22 cellular contexts compared by ENCODE assay signal in the genomic region with DNA sequence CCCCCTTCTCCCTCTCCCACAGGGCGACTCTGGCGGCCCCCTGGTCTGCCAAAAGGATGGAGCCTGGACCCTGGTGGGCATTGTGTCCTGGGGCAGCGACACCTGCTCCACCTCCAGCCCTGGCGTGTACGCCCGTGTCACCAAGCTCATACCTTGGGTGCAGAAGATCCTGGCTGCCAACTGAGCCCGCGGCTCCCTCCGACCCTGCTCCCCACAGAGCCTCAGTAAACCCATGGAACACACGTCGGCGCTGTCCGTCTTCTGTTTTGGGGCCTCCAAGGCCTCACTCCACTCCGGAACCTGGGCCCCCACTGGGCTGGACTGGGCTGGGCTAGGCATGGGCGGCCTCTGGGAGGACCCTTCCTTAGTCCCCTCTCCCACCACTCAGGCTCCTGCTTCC. TPM values are rescaled to one million over a fixed set of nuclear protein-coding genes. Genes with fewer than 3 reads are reported as not detected.
DNase-seq lines count a peak whose midpoint lies in the region; ATAC-seq, FAIRE-seq and TF ChIP-seq lines count a peak whose summit lies in the region.
"Had no signal": no experiment of that assay in that cellular context is flagged by ENCODE, and none has a peak within 500 bp of the region (broad histone marks: within the 10 kb centered on the region; RNA-seq: fewer than 3 reads in every experiment).

No MANE protein-coding gene starts in this region.

- H3K4me1 ChIP-seq in SK-N-SH (ENCODE audit: control insufficient read depth in 1 of 2, insufficient read depth in 2 of 2, low read depth in 1 of 2, low read length in 1 of 2) (peaks cover 0 to 2% of the 10 kb centered on the region in 2 experiments; a peak in 1 of 4 replicates), endothelial cell of umbilical vein (ENCODE audit: control insufficient read depth, extremely low read depth, insufficient read depth, low read length) (no peaks in the 10 kb centered on the region), neuronal stem cell (ENCODE audit: control insufficient read depth in 2 of 2, insufficient read depth in 1 of 2, low read depth in 1 of 2, low read length in 2 of 2) (no peaks in the 10 kb centered on the region)

- H3K36me3 ChIP-seq in SK-N-SH (replicated peaks in 1 of 2; ENCODE audit: control insufficient read depth in 1 of 2, insufficient read depth in 2 of 2, low read length in 1 of 2) (peaks cover 16 to 24% of the 10 kb centered on the region in 2 experiments), endothelial cell of umbilical vein (ENCODE audit: control insufficient read depth in 2 of 2, extremely low read depth in 1 of 2, insufficient read depth in 2 of 2, low read length in 2 of 2) (peaks cover 8 to 20% of the 10 kb centered on the region in 2 experiments), neuronal stem cell (replicated peaks in 1 of 2; ENCODE audit: control insufficient read depth in 2 of 2, insufficient read depth in 2 of 2, low read length in 2 of 2) (peaks cover 10 to 20% of the 10 kb centered on the region in 2 donors)

- H2AFZ ChIP-seq in SK-N-SH (ENCODE audit: low read depth) (no peak overlapping the region), endothelial cell of umbilical vein (ENCODE audit: low read depth, low read length) (no peak overlapping the region), neuronal stem cell (ENCODE audit: low read length) (no peak overlapping the region)
- H2AFZ ChIP-seq: PC-9 had no signal

- no peak overlapping the region for H3K9ac ChIP-seq in SK-N-SH
- no peak overlapping the region for H3K9ac ChIP-seq in endothelial cell of umbilical vein (replicated peaks; ENCODE audit: extremely low read depth, insufficient read depth, low read length)
- H3K9ac ChIP-seq in neuronal stem cell (ENCODE audit: low read depth, low read length, poor library complexity) = no peak overlapping the region

- H3K27me3 ChIP-seq in SK-N-SH (ENCODE audit: insufficient read depth) (no peaks in the 10 kb centered on the region), endothelial cell of umbilical vein (ENCODE audit: control insufficient read depth in 2 of 2, insufficient read depth in 2 of 2, low read length in 2 of 2) (no peaks in the 10 kb centered on the region), neuronal stem cell (ENCODE audit: control insufficient read depth in 3 of 3, insufficient read depth in 3 of 3, low read depth in 1 of 3, low read length in 3 of 3) (no peaks in the 10 kb centered on the region)

- H3K27ac ChIP-seq in SK-N-SH (ENCODE audit: low read depth in 2 of 2, low read length in 1 of 2) = no peak overlapping the region
- H3K27ac ChIP-seq in endothelial cell of umbilical vein (ENCODE audit: insufficient read depth, low read depth, low read length) = no peak overlapping the region
- H3K27ac ChIP-seq in neuronal stem cell (replicated peaks; ENCODE audit: low read length) = no peak overlapping the region
- H3K27ac ChIP-seq: PC-9 had no signal

- WGBS in SK-N-SH (ENCODE audit: low lambda C conversion rate) = 99% methylated on average over 12 of the region's 15 CpGs
- no CpG with 5 or more reads among the region's 15 CpGs for WGBS in neuronal stem cell (ENCODE audit: extremely low coverage in 2 of 2, insufficient read length in 2 of 2, insufficient replicate concordance in 1 of 2), 2 donors

- no peaks in the 10 kb centered on the region for H3K9me1 ChIP-seq in endothelial cell of umbilical vein (replicated peaks; ENCODE audit: control insufficient read depth, extremely low read depth, insufficient read depth, low read length)

- TF ChIP-seq RAD21 in SK-N-SH (IDR thresholded peaks at IDR 0.05; ENCODE audit: low read length) = no peak

- H2AK5ac ChIP-seq in neuronal stem cell (ENCODE audit: low read depth, low read length) = peak overlapping the region; percentile 74

- peak; percentile 39 for TF ChIP-seq POLR2A in endothelial cell of umbilical vein (IDR thresholded peaks at IDR 0.05; ENCODE audit: low read depth, low read length)

- POLR2A ChIA-PET in SK-N-SH (lab: Yijun Ruan, JAX) (no interaction called here), endothelial cell of umbilical vein (lab: Charles Lee) (interaction anchor here (1.7 kb wide), 1 partner anchor 18 kb away, joined by 4 read pairs; a partner anchor contains a TSS)

- peak overlapping the region; percentile 25 for H3K23ac ChIP-seq in neuronal stem cell (ENCODE audit: low read depth, low read length, poor library complexity)

- H2BK5ac ChIP-seq in neuronal stem cell (ENCODE audit: low read length) = peak overlapping the region; percentile 53

- peak; percentile 25 for ATAC-seq in SK-N-SH treated with all-trans-retinoic acid at 6 μM for 48 hours
- ATAC-seq: GM12878, HCT116 had no signal

- no peak overlapping the region for H3K14ac ChIP-seq in neuronal stem cell (ENCODE audit: low read length)

- dilution Hi-C loops in endothelial cell of umbilical vein (cut with MboI; ENCODE audit: extremely low pct_ligation_motif_present, low sequenced_read_pairs) = no loop called here

- TF ChIP-seq CTCF in SK-N-SH (IDR thresholded peaks at IDR 0.05) (no peak), endothelial cell of umbilical vein (IDR thresholded peaks at IDR 0.05; ENCODE audit: extremely low read depth in 1 of 2, insufficient read depth in 1 of 2, low read depth in 1 of 2, low read length in 2 of 2) (no peak)

- DNase-seq in SK-N-SH (no peak), RPMI7951 (ENCODE audit: low read depth) (peak; percentile 31), endothelial cell of umbilical vein (ENCODE audit: low read depth, low spot score) (no peak), neuronal stem cell (ENCODE audit: low spot score) (no peak), NCI-H2107 treated with DMSO at 0.1 percent for 48 hours (lab: John Stamatoyannopoulos, UW; ENCODE audit: unreplicated experiment) (no peak), pons (ENCODE audit: low spot score) (no peak)
- DNase-seq in activated naive CD4-positive, alpha-beta T cell treated with Interleukin-2 at 50 U/mL for 16 hours = no peak
- DNase-seq: COR-L47, DMS79, NCI-H1048, NCI-H345, NCI-H69, SHP77 had no signal

- H3K4me2 ChIP-seq in SK-N-SH (no peak overlapping the region), endothelial cell of umbilical vein (ENCODE audit: insufficient read depth, low read length) (no peak overlapping the region), neuronal stem cell (ENCODE audit: insufficient read depth, low read length, poor library complexity, severe bottlenecking) (no peak overlapping the region)
- H3K4me2 ChIP-seq: PC-9 had no signal

- H4K20me1 ChIP-seq in SK-N-SH (ENCODE audit: insufficient read depth) = peaks cover 31% of the 10 kb centered on the region
- no peaks in the 10 kb centered on the region for H4K20me1 ChIP-seq in endothelial cell of umbilical vein (replicated peaks; ENCODE audit: control insufficient read depth, extremely low read depth, insufficient read depth, low read length)

- no TSS peak for BruUV-seq in endothelial cell of umbilical vein (replicated peaks; lab: Mats Ljungman, UMichigan)

- H2BK15ac ChIP-seq in neuronal stem cell (ENCODE audit: low read length) = no peak overlapping the region

- H3F3A ChIP-seq in SK-N-SH (replicated peaks; ENCODE audit: insufficient read depth) = peaks cover 13% of the 10 kb centered on the region

- H3K18ac ChIP-seq in neuronal stem cell (ENCODE audit: low read length) = peak overlapping the region; percentile 80

- no peak overlapping the region for H4K91ac ChIP-seq in neuronal stem cell (ENCODE audit: low read depth, low read length, poor library complexity)

- FAIRE-seq in endothelial cell of umbilical vein (lab: Jason Lieb, UNC) = no peak
- FAIRE-seq: GM12878, GM18507 had no signal

- no peak overlapping the region for H2BK12ac ChIP-seq in neuronal stem cell (ENCODE audit: low read length)

- intact Hi-C loops in endothelial cell of umbilical vein (cut with micrococcal nuclease) = loop anchor here (2.0 kb wide), 1 partner anchor 18 kb away; a partner anchor contains a TSS

- H3K9me3 ChIP-seq in SK-N-SH (no peaks in the 10 kb centered on the region), endothelial cell of umbilical vein (replicated peaks; ENCODE audit: control insufficient read depth, insufficient read depth, low read length) (no peaks in the 10 kb centered on the region), neuronal stem cell (replicated peaks in 1 of 2; ENCODE audit: control insufficient read depth in 2 of 2, insufficient read depth in 1 of 2, low read depth in 1 of 2, low read length in 2 of 2) (no peaks in the 10 kb centered on the region)

- no peaks in the 10 kb centered on the region for H3K79me1 ChIP-seq in neuronal stem cell (ENCODE audit: low read depth, low read length)

- no peak overlapping the region for H4K8ac ChIP-seq in neuronal stem cell (ENCODE audit: low read depth, low read length)

- H3K4ac ChIP-seq in neuronal stem cell (ENCODE audit: low read length) = no peak overlapping the region

- H2BK120ac ChIP-seq in neuronal stem cell (ENCODE audit: low read depth, low read length) = no peak overlapping the region

- no peak for TF ChIP-seq EP300 in SK-N-SH (IDR thresholded peaks at IDR 0.05; ENCODE audit: borderline replicate concordance in 1 of 2, low read depth in 1 of 2, low read length in 1 of 2)

- CTCF ChIA-PET in SK-N-SH (lab: Yijun Ruan, JAX) (no interaction called here), endothelial cell of umbilical vein (lab: Charles Lee) (interaction anchor here (0.9 to 1.3 kb wide), 3 partner anchors 15 to 177 kb away, joined by 3 to 4 read pairs (median 3); no protein-coding TSS in a partner anchor)

- H3K4me3 ChIP-seq in SK-N-SH (ENCODE audit: low read depth in 2 of 2, low read length in 1 of 2) (no peak overlapping the region), endothelial cell of umbilical vein (replicated peaks in 1 of 3; ENCODE audit: insufficient read depth in 1 of 3, low read depth in 1 of 3, low read length in 3 of 3) (no peak overlapping the region), neuronal stem cell (ENCODE audit: low read length in 2 of 2) (no peak overlapping the region)
- H3K4me3 ChIP-seq: GM12878, PC-9 had no signal

- H3K9me2 ChIP-seq in SK-N-SH = no peaks in the 10 kb centered on the region

- H3K79me2 ChIP-seq in SK-N-SH (ENCODE audit: insufficient read depth) (peaks cover 5% of the 10 kb centered on the region; the same call in 1 of the 2 replicates), endothelial cell of umbilical vein (ENCODE audit: control insufficient read depth, insufficient read depth, low read length) (no peaks in the 10 kb centered on the region)

RNA-seq across cellular contexts. Expression of a gene that starts 5.9 kb away (rescaled TPM):
- polyA plus RNA-seq in SK-N-SH (2012; rRNA removed) (not detected in 2 replicates), endothelial cell of umbilical vein (not detected in 2 replicates)
- not detected in 2 replicates for polyA plus RNA-seq in SK-N-SH (2012; cell fraction: cytosol; rRNA removed)
- polyA plus RNA-seq in SK-N-SH (2012; cell fraction: nucleus; rRNA removed) = not detected in 2 replicates
- not detected in 2 replicates for total RNA-seq in RPMI7951 (2014; rRNA removed; shearing (Covaris generic))
- not detected in 2 replicates for total RNA-seq in endothelial cell of umbilical vein
- polyA plus RNA-seq in endothelial cell of umbilical vein (2011; cell fraction: cytosol; rRNA removed) = not detected in 2 replicates
- polyA plus RNA-seq in endothelial cell of umbilical vein (2011; cell fraction: nucleus; rRNA removed) = not detected in 2 replicates
- 0.41 TPM in 1 of 2 replicates, not detected in the other for polyA plus RNA-seq in endothelial cell of umbilical vein (2012)
- polyA minus RNA-seq in endothelial cell of umbilical vein = not detected in 2 replicates
- not detected for polyA minus RNA-seq in endothelial cell of umbilical vein (2011; cell fraction: cytosol; rRNA and poly(A)+ RNA removed)
- polyA minus RNA-seq in endothelial cell of umbilical vein (2011; cell fraction: nucleus; rRNA and poly(A)+ RNA removed) = not detected in 2 replicates
- polyA plus RNA-seq in neuronal stem cell (2013, experiment 1 of 2) = 0.06 TPM
- 0.06 TPM for polyA plus RNA-seq in neuronal stem cell (2013, experiment 2 of 2)
- total RNA-seq: A673, G401, HT1080, PC-9 had no signal
- polyA plus RNA-seq: CD14-positive monocyte, GM12878 had no signal

RNA-seq across cellular contexts. Expression of a gene that starts 17.7 kb away (rescaled TPM):
- polyA plus RNA-seq in SK-N-SH (2012; rRNA removed) (not detected in 2 replicates), endothelial cell of umbilical vein (not detected in 2 replicates)
- not detected in 2 replicates for polyA plus RNA-seq in SK-N-SH (2012; cell fraction: cytosol; rRNA removed)
- polyA plus RNA-seq in SK-N-SH (2012; cell fraction: nucleus; rRNA removed) = 0.04 TPM in 1 of 2 replicates, not detected in the other
- not detected in 2 replicates for total RNA-seq in RPMI7951 (2014; rRNA removed; shearing (Covaris generic))
- not detected in 2 replicates for total RNA-seq in endothelial cell of umbilical vein
- not detected in 2 replicates for polyA plus RNA-seq in endothelial cell of umbilical vein (2011; cell fraction: cytosol; rRNA removed)
- not detected in 2 replicates for polyA plus RNA-seq in endothelial cell of umbilical vein (2011; cell fraction: nucleus; rRNA removed)
- polyA plus RNA-seq in endothelial cell of umbilical vein (2012) = 0.15 and 0.16 TPM in 2 replicates
- polyA minus RNA-seq in endothelial cell of umbilical vein = not detected in 2 replicates
- polyA minus RNA-seq in endothelial cell of umbilical vein (2011; cell fraction: cytosol; rRNA and poly(A)+ RNA removed) = not detected
- not detected in 2 replicates for polyA minus RNA-seq in endothelial cell of umbilical vein (2011; cell fraction: nucleus; rRNA and poly(A)+ RNA removed)
- not detected for polyA plus RNA-seq in neuronal stem cell (2013, experiment 1 of 2)
- 0.01 TPM for polyA plus RNA-seq in neuronal stem cell (2013, experiment 2 of 2)
- total RNA-seq: A673, G401, HT1080, PC-9 had no signal
- polyA plus RNA-seq: CD14-positive monocyte, GM12878 had no signal

RNA-seq across cellular contexts. Expression of a gene that starts 26.7 kb away (rescaled TPM):
- polyA plus RNA-seq in SK-N-SH (2012; rRNA removed) (29.2 and 45.1 TPM in 2 replicates), endothelial cell of umbilical vein (171 and 198 TPM in 2 replicates)
- polyA plus RNA-seq in SK-N-SH (2012; cell fraction: cytosol; rRNA removed) = 18.4 and 30.6 TPM in 2 replicates
- 120 and 189 TPM in 2 replicates for polyA plus RNA-seq in SK-N-SH (2012; cell fraction: nucleus; rRNA removed)
- 19.7 and 20.3 TPM in 2 replicates for total RNA-seq in RPMI7951 (2014; rRNA removed; shearing (Covaris generic))
- 237 and 267 TPM in 2 replicates for total RNA-seq in endothelial cell of umbilical vein
- polyA plus RNA-seq in endothelial cell of umbilical vein (2011; cell fraction: cytosol; rRNA removed) = 110 and 135 TPM in 2 replicates
- polyA plus RNA-seq in endothelial cell of umbilical vein (2011; cell fraction: nucleus; rRNA removed) = 257 and 307 TPM in 2 replicates
- polyA plus RNA-seq in endothelial cell of umbilical vein (2012) = 194 and 202 TPM in 2 replicates
- 91.9 and 139 TPM in 2 replicates for polyA minus RNA-seq in endothelial cell of umbilical vein
- polyA minus RNA-seq in endothelial cell of umbilical vein (2011; cell fraction: cytosol; rRNA and poly(A)+ RNA removed) = 24.9 TPM
- polyA minus RNA-seq in endothelial cell of umbilical vein (2011; cell fraction: nucleus; rRNA and poly(A)+ RNA removed) = 131 and 267 TPM in 2 replicates
- 43.7 TPM for polyA plus RNA-seq in neuronal stem cell (2013, experiment 1 of 2)
- 43.2 TPM for polyA plus RNA-seq in neuronal stem cell (2013, experiment 2 of 2)
- polyA plus RNA-seq: CD14-positive monocyte had no signal

Comparison
In these comparisons a context has a peak if more than half of its experiments do, and no peak if none do; other contexts are left out.
1. RNA of a gene that starts 26.7 kb away (total RNA-seq): 237 to 267 TPM in endothelial cell of umbilical vein; 19.7 to 20.3 TPM in RPMI7951; every median in the first group is over 10 times any median in the second.